12 cellular contexts compared by ENCODE assay signal in the genomic region with DNA sequence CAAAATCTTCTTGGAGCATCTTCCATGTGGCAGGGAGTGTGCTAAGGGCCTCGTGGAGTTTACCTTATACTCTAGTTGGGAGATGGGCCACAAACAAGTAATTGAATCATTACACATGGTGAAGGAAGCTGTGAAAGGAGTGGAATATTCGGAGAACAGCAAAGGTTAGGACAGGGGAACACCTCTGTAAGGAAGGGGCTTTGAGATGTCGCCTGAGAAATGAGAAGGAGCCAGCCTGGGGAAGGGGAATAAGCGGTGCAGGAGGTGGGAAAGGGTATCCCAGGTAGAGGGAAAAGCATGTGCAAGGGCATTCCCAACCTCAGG. TPM values are rescaled to one million over a fixed set of nuclear protein-coding genes. Genes with fewer than 3 reads are reported as not detected.
DNase-seq lines count a peak whose midpoint lies in the region; ATAC-seq and TF ChIP-seq lines count a peak whose summit lies in the region.
"Had no signal": no experiment of that assay in that cellular context is flagged by ENCODE, and none has a peak within 500 bp of the region (broad histone marks: within the 10 kb centered on the region; RNA-seq: fewer than 3 reads in every experiment).

No MANE protein-coding gene starts in this region.

- peak overlapping the region; percentile 40 to 74 (median 50) for H3K27ac ChIP-seq in body of pancreas
- peak overlapping the region; percentile 97 for H3K27ac ChIP-seq in muscle layer of colon (ENCODE audit: low read depth, low read length)
- peak overlapping the region; percentile 33 to 93 (median 54) for H3K27ac ChIP-seq in thyroid gland

- H3K9ac ChIP-seq in muscle layer of colon (ENCODE audit: low read length): no peak overlapping the region

- TF ChIP-seq POLR2A in body of pancreas (IDR thresholded peaks at IDR 0.05): no peak
- TF ChIP-seq POLR2A in thyroid gland (IDR thresholded peaks at IDR 0.05): no peak

- H3K4me3 ChIP-seq in body of pancreas (no peak overlapping the region), muscle layer of colon (ENCODE audit: low read depth in 1 of 2, low read length in 2 of 2) (no peak overlapping the region), thyroid gland (replicated peaks in 1 of 3) (no peak overlapping the region)
- H3K4me3 ChIP-seq: GM12878 had no signal

- H3K27me3 ChIP-seq in body of pancreas (no peaks in the 10 kb centered on the region), muscle layer of colon (ENCODE audit: control insufficient read depth in 1 of 2, insufficient read depth in 2 of 2, low read length in 2 of 2) (no peaks in the 10 kb centered on the region), thyroid gland (no peaks in the 10 kb centered on the region)

- H3K9me3 ChIP-seq in body of pancreas (no peaks in the 10 kb centered on the region), muscle layer of colon (ENCODE audit: low read length) (no peaks in the 10 kb centered on the region), thyroid gland (no peaks in the 10 kb centered on the region)

- intact Hi-C loops in Calu3 (cut with micrococcal nuclease; ENCODE audit: unreplicated experiment) (no loop called here), body of pancreas (cut with DNase I) (no loop called here), thyroid gland (cut with DNase I) (no loop called here)

- H3K9me3 Mint-ChIP-seq in Calu3 (ENCODE audit: low read depth, unreplicated experiment): no peaks in the 10 kb centered on the region
- H3K9me3 Mint-ChIP-seq in stimulated activated effector memory CD8-positive, alpha-beta T cell treated with anti-CD3 and anti-CD28 coated beads, Interleukin-12 subunit alpha, Interleukin-12 subunit beta, amount 100 ng/mL, for 72 hours: peaks cover 5% of the 10 kb centered on the region

- no peak for ATAC-seq in body of pancreas
- ATAC-seq in stimulated activated effector memory CD8-positive, alpha-beta T cell treated with anti-CD3 and anti-CD28 coated beads, Interleukin-12 subunit alpha, Interleukin-12 subunit beta, amount 100 ng/mL, for 72 hours: no peak
- ATAC-seq in GM19023 (IDR thresholded peaks at IDR 0.05; ENCODE audit: unreplicated experiment): no peak
- ATAC-seq: activated CD8-positive, alpha-beta T cell treated with anti-CD3 and anti-CD28 coated beads, Interleukin-2, amount 10 ng/mL, durations not matched to agents 7 days and 5 days; GM12878 had no signal

- H3K36me3 ChIP-seq in body of pancreas (replicated peaks in 1 of 2; ENCODE audit: insufficient read depth in 1 of 2, low read depth in 2 of 2): no peaks in the 10 kb centered on the region
- H3K36me3 ChIP-seq in muscle layer of colon (ENCODE audit: insufficient read depth, low read length): no peaks in the 10 kb centered on the region
- no peaks in the 10 kb centered on the region for H3K36me3 ChIP-seq in thyroid gland

- WGBS in body of pancreas, 2 donors: 93 to 98% methylated on average over 4 of the region's 4 CpGs
- 84 to 86% methylated on average over 4 of the region's 4 CpGs for WGBS in thyroid gland, 2 donors

- peaks cover 20% of the 10 kb centered on the region for H3K36me3 Mint-ChIP-seq in Calu3 (ENCODE audit: insufficient read depth, unreplicated experiment)
- peaks cover 28% of the 10 kb centered on the region for H3K36me3 Mint-ChIP-seq in stimulated activated effector memory CD8-positive, alpha-beta T cell treated with anti-CD3 and anti-CD28 coated beads, Interleukin-12 subunit alpha, Interleukin-12 subunit beta, amount 100 ng/mL, for 72 hours

- CTCF ChIA-PET in Calu3 (lab: Charles Lee): interaction anchor here (1.3 kb wide), 1 partner anchor 94 kb away, joined by 4 read pairs; no protein-coding TSS in a partner anchor

- peak overlapping the region; percentile 27 for H3K27ac Mint-ChIP-seq in Calu3 (ENCODE audit: unreplicated experiment)
- no peak overlapping the region for H3K27ac Mint-ChIP-seq in stimulated activated effector memory CD8-positive, alpha-beta T cell treated with anti-CD3 and anti-CD28 coated beads, Interleukin-12 subunit alpha, Interleukin-12 subunit beta, amount 100 ng/mL, for 72 hours
- H3K27ac Mint-ChIP-seq: activated CD8-positive, alpha-beta T cell treated with anti-CD3 and anti-CD28 coated beads, Interleukin-2, amount 10 ng/mL, durations not matched to agents 7 days and 5 days; T-helper 2 cell treated with Interferon-gamma antibody and Interleukin-4, amounts not matched to agents 5 μg/mL and 100 μg/mL, for 36 hours had no signal

- H3K4me1 Mint-ChIP-seq in Calu3 (ENCODE audit: low read depth, unreplicated experiment): peaks cover 34% of the 10 kb centered on the region
- peaks cover 42% of the 10 kb centered on the region for H3K4me1 Mint-ChIP-seq in stimulated activated effector memory CD8-positive, alpha-beta T cell treated with anti-CD3 and anti-CD28 coated beads, Interleukin-12 subunit alpha, Interleukin-12 subunit beta, amount 100 ng/mL, for 72 hours

- H3K27me3 Mint-ChIP-seq in Calu3 (ENCODE audit: unreplicated experiment): no peaks in the 10 kb centered on the region

- H3K4me1 ChIP-seq in body of pancreas: peaks cover 44% of the 10 kb centered on the region
- peaks cover 54% of the 10 kb centered on the region for H3K4me1 ChIP-seq in muscle layer of colon (ENCODE audit: insufficient read depth, low read length)
- H3K4me1 ChIP-seq in thyroid gland: peaks cover 22 to 36% of the 10 kb centered on the region in 2 donors

- BruUV-seq in Calu3 (replicated peaks; lab: Mats Ljungman, UMichigan): no TSS peak

- DNase-seq in Calu3: no peak
- DNase-seq in body of pancreas: peak in 1 of 4 donors; percentile 21
- DNase-seq in thyroid gland: no peak
- no peak for DNase-seq in 8988T
- DNase-seq in stimulated activated effector memory CD8-positive, alpha-beta T cell treated with anti-CD3 and anti-CD28 coated beads, Interleukin-12 subunit alpha, Interleukin-12 subunit beta, amount 100 ng/mL, for 72 hours (ENCODE audit: low spot score in 2 of 2): no peak
- DNase-seq: activated CD8-positive, alpha-beta T cell treated with anti-CD3 and anti-CD28 coated beads, Interleukin-2, amount 10 ng/mL, durations not matched to agents 7 days and 5 days; H7 had no signal

- no peak for TF ChIP-seq CTCF in Calu3 (IDR thresholded peaks at IDR 0.05; ENCODE audit: unreplicated experiment)
- no peak for TF ChIP-seq CTCF in body of pancreas (IDR thresholded peaks at IDR 0.05)
- TF ChIP-seq CTCF in thyroid gland (IDR thresholded peaks at IDR 0.05): no peak

- H3K4me3 Mint-ChIP-seq in Calu3 (ENCODE audit: low read depth, unreplicated experiment): no peak overlapping the region
- H3K4me3 Mint-ChIP-seq in stimulated activated effector memory CD8-positive, alpha-beta T cell treated with anti-CD3 and anti-CD28 coated beads, Interleukin-12 subunit alpha, Interleukin-12 subunit beta, amount 100 ng/mL, for 72 hours: no peak overlapping the region
- H3K4me3 Mint-ChIP-seq: activated CD8-positive, alpha-beta T cell treated with anti-CD3 and anti-CD28 coated beads, Interleukin-2, amount 10 ng/mL, durations not matched to agents 7 days and 5 days; T-helper 2 cell treated with Interferon-gamma antibody and Interleukin-4, amounts not matched to agents 5 μg/mL and 100 μg/mL, for 36 hours had no signal

RNA-seq across cellular contexts. Expression of gene STOM, which starts 2.2 kb away (rescaled TPM):
- total RNA-seq in Calu3 (2022): 25.2 and 25.5 TPM in 2 replicates
- 10 to 100 TPM; 59.9 to 70.5 TPM for total RNA-seq in body of pancreas
- 100 to 1,000 TPM; 104 to 275 (median 142) TPM for total RNA-seq in thyroid gland
- total RNA-seq: HT-29 had no signal
